ENCODE assay signal across 21 cellular contexts in the genomic region with DNA sequence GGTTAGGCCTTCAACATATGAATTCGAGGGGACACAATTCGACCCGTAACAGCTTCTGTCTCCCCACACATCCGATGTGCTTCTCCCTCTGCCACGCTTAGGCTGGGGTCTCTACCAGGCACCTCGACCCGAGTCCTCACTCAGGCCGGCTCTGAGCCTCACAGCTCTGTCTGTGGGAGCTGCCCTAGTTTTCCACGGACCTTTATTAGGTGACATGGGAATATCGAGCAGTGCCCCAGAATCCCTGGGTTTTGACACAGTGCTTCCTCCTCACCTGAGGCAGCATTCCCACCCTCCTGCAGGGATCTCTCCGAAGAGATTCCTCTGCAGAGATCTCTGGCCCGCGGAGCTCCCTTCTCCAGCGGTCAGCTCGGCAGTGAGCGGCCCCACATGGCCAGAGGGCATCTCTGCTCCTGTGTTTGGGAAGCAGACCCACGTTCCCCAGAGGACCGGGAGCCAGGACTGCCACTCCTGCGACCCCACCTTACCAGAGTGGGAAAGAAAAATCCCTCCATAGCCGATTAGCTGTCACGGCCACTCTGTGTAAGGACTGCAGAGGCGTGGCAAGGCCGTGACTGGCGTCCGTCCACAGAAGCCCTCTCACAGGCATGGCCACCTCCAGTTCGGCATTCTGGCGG. TPM values are rescaled to one million over a fixed set of nuclear protein-coding genes. Genes with fewer than 3 reads are reported as not detected.
A peak's percentile ranks its signal among the peaks of the same experiment; 100 is the strongest.
DNase-seq lines count a peak whose midpoint lies in the region; ATAC-seq, FAIRE-seq and TF ChIP-seq lines count a peak whose summit lies in the region.
"Had no signal": no experiment of that assay in that cellular context is flagged by ENCODE, and none has a peak within 500 bp of the region (broad histone marks: within the 10 kb centered on the region; RNA-seq: fewer than 3 reads in every experiment).

No MANE protein-coding gene starts in this region.

- intact Hi-C loops in HepG2 (cut with micrococcal nuclease; ENCODE audit: unreplicated experiment), result loop anchor here (2.0 kb wide), 1 partner anchor 25 kb away; no protein-coding TSS in a partner anchor
- intact Hi-C loops in right lobe of liver (cut with DNase I), result loop anchor here (5.0 kb wide), 2 partner anchors 50 to 55 kb away; no protein-coding TSS in a partner anchor

- no peak overlapping the region for H3K27ac Mint-ChIP-seq in endodermal cell
- H3K27ac Mint-ChIP-seq: HFFc6 had no signal

- FAIRE-seq in HepG2 (lab: Jason Lieb, UNC), result no peak
- FAIRE-seq: D721Med, H54 had no signal

- no peak overlapping the region for H3K4me3 Mint-ChIP-seq in endodermal cell
- H3K4me3 Mint-ChIP-seq: HFFc6 had no signal

- TF ChIP-seq RAD21 in HepG2 (CRISPR knock-in tag; IDR thresholded peaks at IDR 0.05), result no peak

- no peaks in the 10 kb centered on the region for H3K79me2 ChIP-seq in HepG2 (ENCODE audit: insufficient read depth, low read length)
- no peaks in the 10 kb centered on the region for H3K79me2 ChIP-seq in osteoblast (ENCODE audit: insufficient read depth, low read length)

- BruUV-seq in HepG2 (replicated peaks; lab: Mats Ljungman, UMichigan), result no TSS peak

- H3K36me3 ChIP-seq in HepG2 (replicated peaks in 1 of 2; ENCODE audit: control insufficient read depth in 1 of 2, insufficient read depth in 2 of 2, low read length in 2 of 2) (no peaks in the 10 kb centered on the region; a peak in 1 of 5 replicates), right lobe of liver (no peaks in the 10 kb centered on the region), endodermal cell (ENCODE audit: control insufficient read depth, insufficient read depth, low read length) (peaks cover 7% of the 10 kb centered on the region), osteoblast (ENCODE audit: insufficient read depth, low read length) (no peaks in the 10 kb centered on the region)

- H4K20me1 ChIP-seq in HepG2 (ENCODE audit: insufficient read depth, low read length) (no peaks in the 10 kb centered on the region), osteoblast (ENCODE audit: insufficient read depth, low read length) (no peaks in the 10 kb centered on the region)

- peak overlapping the region; percentile 93 for H3K4me2 ChIP-seq in HepG2 (ENCODE audit: low read depth, low read length)
- H3K4me2 ChIP-seq in osteoblast (ENCODE audit: insufficient read depth, low read length), result no peak overlapping the region
- H3K4me2 ChIP-seq: BLaER1 treated with 17β-estradiol and CSF1 and Interleukin-3, amounts not matched to agents 10 nM and 100 nM; KMS-11 had no signal

- H3K9ac ChIP-seq in HepG2 (ENCODE audit: insufficient read depth, low read depth, low read length) (no peak overlapping the region; the same call in 1 of the 2 replicates), endodermal cell (ENCODE audit: extremely low read depth, low read length, poor library complexity, severe bottlenecking) (no peak overlapping the region)
- H3K9ac ChIP-seq: KMS-11 had no signal

- ATAC-seq in HepG2, result no peak
- ATAC-seq in right lobe of liver, result no peak
- ATAC-seq in GM21423 (IDR thresholded peaks at IDR 0.05; ENCODE audit: unreplicated experiment), result no peak
- ATAC-seq: PC-3 had no signal

- peaks cover 27% of the 10 kb centered on the region for H3K27me3 Mint-ChIP-seq in endodermal cell (ENCODE audit: insufficient read depth)
- H3K27me3 Mint-ChIP-seq: CD8-positive, alpha-beta memory T cell had no signal

- H3K27ac ChIP-seq in HepG2 (ENCODE audit: extremely low read length, insufficient read depth, low read length), result no peak overlapping the region
- no peak overlapping the region for H3K27ac ChIP-seq in right lobe of liver
- no peak overlapping the region for H3K27ac ChIP-seq in endodermal cell (ENCODE audit: low read depth, low read length)
- H3K27ac ChIP-seq in osteoblast (ENCODE audit: low read depth, low read length), result no peak overlapping the region
- H3K27ac ChIP-seq: BLaER1 treated with 17β-estradiol and CSF1 and Interleukin-3, amounts not matched to agents 10 nM and 100 nM; KMS-11 had no signal

- POLR2A ChIA-PET in HepG2 (lab: Yijun Ruan, JAX), result interaction anchor here (1.1 to 3.1 kb wide), 3 partner anchors 21 to 55 kb away, joined by 3 to 59 read pairs (median 8); partner anchors contain the start of gene ZBTB42

- H2AFZ ChIP-seq in HepG2 (ENCODE audit: low read length) (no peak overlapping the region), osteoblast (ENCODE audit: low read length) (no peak overlapping the region)

- TF ChIP-seq CTCF in HepG2 (CRISPR knock-in tag; IDR thresholded peaks at IDR 0.05) (no peak), right lobe of liver (IDR thresholded peaks at IDR 0.05) (no peak), endodermal cell (conservative IDR thresholded peaks at IDR 0.05) (no peak), osteoblast (IDR thresholded peaks at IDR 0.05; ENCODE audit: extremely low read depth, low read depth, low read length) (no peak)

- H3K4me1 ChIP-seq in HepG2 (ENCODE audit: insufficient read depth, low read length) (peaks cover 38% of the 10 kb centered on the region), right lobe of liver (peaks cover 0 to 5% (median 4%) of the 10 kb centered on the region in 4 donors), endodermal cell (ENCODE audit: control insufficient read depth, insufficient read depth, low read length) (no peaks in the 10 kb centered on the region), osteoblast (ENCODE audit: insufficient read depth, low read length) (peaks cover 4% of the 10 kb centered on the region)

- DNase-seq in HepG2 (ENCODE audit: low spot score) (no peak), right lobe of liver (no peak), endodermal cell (peak; percentile 38), osteoblast (ENCODE audit: insufficient read length, low spot score, missing footprints) (peak; percentile 49), NK-92 (lab: John Stamatoyannopoulos, UW; ENCODE audit: unreplicated experiment) (no peak), DMS53 treated with DMSO at 0.1 percent for 48 hours (lab: John Stamatoyannopoulos, UW; ENCODE audit: unreplicated experiment) (no peak)
- DNase-seq: CD8-positive, alpha-beta memory T cell; DMS79; HFFc6; NCI-H1417 treated with DMSO at 0.1 percent for 48 hours; NCI-H187 treated with DMSO at 0.1 percent for 48 hours; NCI-H2227 treated with DMSO at 0.1 percent for 48 hours; NCI-H510A treated with DMSO at 0.1 percent for 48 hours; NCI-H774; PC-3; RPMI8226 had no signal

- H3K4me3 ChIP-seq in HepG2 (replicated peaks in 1 of 3; ENCODE audit: insufficient read depth in 1 of 3, low read depth in 2 of 3, low read length in 3 of 3) (no peak overlapping the region), right lobe of liver (no peak overlapping the region), endodermal cell (ENCODE audit: low read length) (no peak overlapping the region), osteoblast (ENCODE audit: insufficient read depth, low read length) (no peak overlapping the region)
- H3K4me3 ChIP-seq: BLaER1 treated with 17β-estradiol and CSF1 and Interleukin-3, amounts not matched to agents 10 nM and 100 nM had no signal

- H3K9me3 ChIP-seq in HepG2 (ENCODE audit: low read length) (no peaks in the 10 kb centered on the region), right lobe of liver (no peaks in the 10 kb centered on the region), endodermal cell (ENCODE audit: control insufficient read depth, low read length) (no peaks in the 10 kb centered on the region), osteoblast (ENCODE audit: low read depth, low read length) (no peaks in the 10 kb centered on the region)

- WGBS in HepG2 (ENCODE audit: low lambda C conversion rate), result 64% methylated on average over 11 of the region's 27 CpGs
- WGBS in right lobe of liver (ENCODE audit: insufficient coverage, low coverage, low lambda C conversion rate, missing lambda C conversion rate), result 85% methylated on average over 10 of the region's 27 CpGs
- WGBS in endodermal cell (ENCODE audit: insufficient coverage in 1 of 2, insufficient read length in 1 of 2), 2 experiments, result 82 to 89% methylated on average over 11 to 27 of the region's 27 CpGs

- H3K27me3 ChIP-seq in HepG2 (ENCODE audit: control insufficient read depth in 1 of 2, insufficient read depth in 2 of 2, low read length in 2 of 2) (no peaks in the 10 kb centered on the region), right lobe of liver (no peaks in the 10 kb centered on the region), endodermal cell (ENCODE audit: control insufficient read depth, insufficient read depth, low read length, poor library complexity, severe bottlenecking) (peaks cover 17% of the 10 kb centered on the region), osteoblast (ENCODE audit: insufficient read depth, low read length) (no peaks in the 10 kb centered on the region)

- in situ Hi-C loops in HepG2 (cut with HindIII; ENCODE audit: extremely low pct_ligation_motif_present, low pct_unique_long_range_greater_than_20kb), result loop anchor here (5.0 to 10.0 kb wide), 2 partner anchors 55 to 167 kb away; no protein-coding TSS in a partner anchor

- H3K36me3 Mint-ChIP-seq in endodermal cell (ENCODE audit: low read depth), result peaks cover 5% of the 10 kb centered on the region

- no peak for TF ChIP-seq EP300 in HepG2 (IDR thresholded peaks at IDR 0.05; ENCODE audit: low read depth in 2 of 2, low read length in 2 of 2)
- TF ChIP-seq EP300 in HepG2 (CRISPR knock-in tag; IDR thresholded peaks at IDR 0.05; ENCODE audit: borderline replicate concordance), result no peak

- peaks cover 1% of the 10 kb centered on the region for H3K4me1 Mint-ChIP-seq in endodermal cell

- H3K9me3 Mint-ChIP-seq in endodermal cell, result peaks cover 9% of the 10 kb centered on the region
- H3K9me3 Mint-ChIP-seq: CD8-positive, alpha-beta memory T cell had no signal

- CTCF ChIA-PET in HepG2 (lab: Yijun Ruan, JAX; ENCODE audit: low intra/inter-chr PET ratio, low total read pairs), result no interaction called here

- TF ChIP-seq POLR2A in HepG2 (IDR thresholded peaks at IDR 0.05; ENCODE audit: insufficient read depth in 1 of 2, low read depth in 2 of 2, low read length in 2 of 2), result no peak
- TF ChIP-seq POLR2A in right lobe of liver (IDR thresholded peaks at IDR 0.05), result no peak

RNA-seq across cellular contexts. Expression of gene ZBTB42, which starts 21.2 kb away (rescaled TPM):
- total RNA-seq in HepG2 (2016; rRNA removed; fragmentation: Illumina TruSeq; extraction: Trizol) (3.2 and 4.2 TPM in 2 replicates), right lobe of liver (10 to 100 TPM in 2 of 6 experiments, 1 to 10 TPM in 4; 2.2 to 13.7 (median 3.6) TPM), endodermal cell (1 to 10 TPM; 7.7 to 8.4 TPM), osteoblast (2.9 TPM in 2 replicates)
- total RNA-seq in HepG2 (2016; cell fraction: cytosol; rRNA removed; fragmentation: Illumina TruSeq; extraction: Trizol; ENCODE audit: low read depth), result 1.2 and 1.6 TPM in 2 replicates
- total RNA-seq in HepG2 (2016; cell fraction: insoluble cytoplasmic fraction; rRNA removed; fragmentation: Illumina TruSeq; extraction: Trizol), result 2.4 and 3.9 TPM in 2 replicates
- total RNA-seq in HepG2 (2016; cell fraction: membrane; rRNA removed; fragmentation: Illumina TruSeq; extraction: Trizol), result 4.3 and 4.4 TPM in 2 replicates
- total RNA-seq in HepG2 (2016; cell fraction: nucleus; rRNA removed; fragmentation: Illumina TruSeq; extraction: Trizol), result 3.6 and 4.2 TPM in 2 replicates
- 2.8 and 4.0 TPM in 2 replicates for polyA plus RNA-seq in HepG2 (2011; rRNA removed)
- polyA plus RNA-seq in HepG2 (2011; cell fraction: cytosol; rRNA removed), result 3.7 and 4.3 TPM in 2 replicates
- polyA plus RNA-seq in HepG2 (2011; cell fraction: nucleus; rRNA removed), result 7.2 and 7.5 TPM in 2 replicates
- polyA plus RNA-seq in HepG2 (2012), result 3.6 and 4.3 TPM in 2 replicates
- polyA plus RNA-seq in HepG2 (2016; cell fraction: cytosol; fragmentation: Illumina TruSeq; extraction: Trizol; ENCODE audit: low read depth), result 1.0 and 1.1 TPM in 2 replicates
- 2.3 and 2.7 TPM in 2 replicates for polyA plus RNA-seq in HepG2 (2016; cell fraction: insoluble cytoplasmic fraction; fragmentation: Illumina TruSeq; extraction: Trizol; ENCODE audit: low read depth)
- polyA plus RNA-seq in HepG2 (2016; cell fraction: membrane; fragmentation: Illumina TruSeq; extraction: Trizol; ENCODE audit: low read depth), result 3.4 and 3.5 TPM in 2 replicates
- polyA plus RNA-seq in HepG2 (2016; cell fraction: nucleus; fragmentation: Illumina TruSeq; extraction: Trizol; ENCODE audit: insufficient read depth, low read depth), result 2.8 and 3.1 TPM in 2 replicates
- polyA minus RNA-seq in HepG2 (2011; rRNA and poly(A)+ RNA removed; ENCODE audit: low replicate concordance), result 6.6 and 17.0 TPM in 2 replicates
- polyA minus RNA-seq in HepG2 (2011; cell fraction: cytosol; rRNA and poly(A)+ RNA removed), result 6.2 and 8.1 TPM in 2 replicates
- polyA minus RNA-seq in HepG2 (2011; cell fraction: nucleus; rRNA and poly(A)+ RNA removed), result 8.2 TPM in 2 replicates
- polyA plus RNA-seq in endodermal cell (2013, experiment 1 of 2), result 2.4 TPM
- 2.6 TPM for polyA plus RNA-seq in endodermal cell (2013, experiment 2 of 2)

RNA-seq across cellular contexts. Expression of gene AKT1, which starts 26.5 kb away (rescaled TPM):
- total RNA-seq in HepG2 (2016; rRNA removed; fragmentation: Illumina TruSeq; extraction: Trizol) (85.7 and 96.2 TPM in 2 replicates), right lobe of liver (10 to 100 TPM; 66.7 to 92.1 (median 83.9) TPM), endodermal cell (100 to 1,000 TPM; 133 to 152 TPM), osteoblast (156 and 188 TPM in 2 replicates)
- total RNA-seq in HepG2 (2016; cell fraction: cytosol; rRNA removed; fragmentation: Illumina TruSeq; extraction: Trizol; ENCODE audit: low read depth), result 66.8 and 84.2 TPM in 2 replicates
- 76.8 and 97.9 TPM in 2 replicates for total RNA-seq in HepG2 (2016; cell fraction: insoluble cytoplasmic fraction; rRNA removed; fragmentation: Illumina TruSeq; extraction: Trizol)
- 171 and 190 TPM in 2 replicates for total RNA-seq in HepG2 (2016; cell fraction: membrane; rRNA removed; fragmentation: Illumina TruSeq; extraction: Trizol)
- 48.2 and 57.1 TPM in 2 replicates for total RNA-seq in HepG2 (2016; cell fraction: nucleus; rRNA removed; fragmentation: Illumina TruSeq; extraction: Trizol)
- polyA plus RNA-seq in HepG2 (2011; rRNA removed), result 116 and 135 TPM in 2 replicates
- 114 and 136 TPM in 2 replicates for polyA plus RNA-seq in HepG2 (2011; cell fraction: cytosol; rRNA removed)
- polyA plus RNA-seq in HepG2 (2011; cell fraction: nucleus; rRNA removed), result 362 and 435 TPM in 2 replicates
- polyA plus RNA-seq in HepG2 (2012), result 58.6 and 80.7 TPM in 2 replicates
- polyA plus RNA-seq in HepG2 (2016; cell fraction: cytosol; fragmentation: Illumina TruSeq; extraction: Trizol; ENCODE audit: low read depth), result 81.6 and 107 TPM in 2 replicates
- polyA plus RNA-seq in HepG2 (2016; cell fraction: insoluble cytoplasmic fraction; fragmentation: Illumina TruSeq; extraction: Trizol; ENCODE audit: low read depth), result 105 and 119 TPM in 2 replicates
- polyA plus RNA-seq in HepG2 (2016; cell fraction: membrane; fragmentation: Illumina TruSeq; extraction: Trizol; ENCODE audit: low read depth), result 182 and 194 TPM in 2 replicates
- polyA plus RNA-seq in HepG2 (2016; cell fraction: nucleus; fragmentation: Illumina TruSeq; extraction: Trizol; ENCODE audit: insufficient read depth, low read depth), result 146 and 159 TPM in 2 replicates
- polyA minus RNA-seq in HepG2 (2011; rRNA and poly(A)+ RNA removed; ENCODE audit: low replicate concordance), result 159 and 183 TPM in 2 replicates
- 76.1 and 78.3 TPM in 2 replicates for polyA minus RNA-seq in HepG2 (2011; cell fraction: cytosol; rRNA and poly(A)+ RNA removed)
- 46.7 and 48.0 TPM in 2 replicates for polyA minus RNA-seq in HepG2 (2011; cell fraction: nucleus; rRNA and poly(A)+ RNA removed)
- 103 TPM for polyA plus RNA-seq in endodermal cell (2013, experiment 1 of 2)
- 95.5 TPM for polyA plus RNA-seq in endodermal cell (2013, experiment 2 of 2)

RNA-seq across cellular contexts. Expression of gene CEP170B, which starts 43.0 kb away (rescaled TPM):
- total RNA-seq in HepG2 (2016; rRNA removed; fragmentation: Illumina TruSeq; extraction: Trizol) (4.4 and 8.8 TPM in 2 replicates), right lobe of liver (10 to 100 TPM; 13.2 to 22.4 (median 16.8) TPM), endodermal cell (10 to 100 TPM; 38.9 to 43.1 TPM), osteoblast (17.1 and 21.0 TPM in 2 replicates)
- 1.9 and 3.8 TPM in 2 replicates for total RNA-seq in HepG2 (2016; cell fraction: cytosol; rRNA removed; fragmentation: Illumina TruSeq; extraction: Trizol; ENCODE audit: low read depth)
- total RNA-seq in HepG2 (2016; cell fraction: insoluble cytoplasmic fraction; rRNA removed; fragmentation: Illumina TruSeq; extraction: Trizol), result 3.5 and 8.9 TPM in 2 replicates
- 2.8 and 3.2 TPM in 2 replicates for total RNA-seq in HepG2 (2016; cell fraction: membrane; rRNA removed; fragmentation: Illumina TruSeq; extraction: Trizol)
- 7.2 and 8.8 TPM in 2 replicates for total RNA-seq in HepG2 (2016; cell fraction: nucleus; rRNA removed; fragmentation: Illumina TruSeq; extraction: Trizol)
- polyA plus RNA-seq in HepG2 (2011; rRNA removed), result 4.3 and 6.2 TPM in 2 replicates
- 3.5 and 4.9 TPM in 2 replicates for polyA plus RNA-seq in HepG2 (2011; cell fraction: cytosol; rRNA removed)
- 25.2 and 37.7 TPM in 2 replicates for polyA plus RNA-seq in HepG2 (2011; cell fraction: nucleus; rRNA removed)
- polyA plus RNA-seq in HepG2 (2012), result 7.4 and 10.5 TPM in 2 replicates
- 0.50 and 0.58 TPM in 2 replicates for polyA plus RNA-seq in HepG2 (2016; cell fraction: cytosol; fragmentation: Illumina TruSeq; extraction: Trizol; ENCODE audit: low read depth)
- 4.9 and 7.1 TPM in 2 replicates for polyA plus RNA-seq in HepG2 (2016; cell fraction: insoluble cytoplasmic fraction; fragmentation: Illumina TruSeq; extraction: Trizol; ENCODE audit: low read depth)
- polyA plus RNA-seq in HepG2 (2016; cell fraction: membrane; fragmentation: Illumina TruSeq; extraction: Trizol; ENCODE audit: low read depth), result 1.8 and 2.2 TPM in 2 replicates
- 43.8 and 50.2 TPM in 2 replicates for polyA plus RNA-seq in HepG2 (2016; cell fraction: nucleus; fragmentation: Illumina TruSeq; extraction: Trizol; ENCODE audit: insufficient read depth, low read depth)
- 6.4 and 7.9 TPM in 2 replicates for polyA minus RNA-seq in HepG2 (2011; rRNA and poly(A)+ RNA removed; ENCODE audit: low replicate concordance)
- 4.6 and 7.0 TPM in 2 replicates for polyA minus RNA-seq in HepG2 (2011; cell fraction: cytosol; rRNA and poly(A)+ RNA removed)
- 4.1 and 5.7 TPM in 2 replicates for polyA minus RNA-seq in HepG2 (2011; cell fraction: nucleus; rRNA and poly(A)+ RNA removed)
- polyA plus RNA-seq in endodermal cell (2013, experiment 1 of 2), result 13.9 TPM
- 15.1 TPM for polyA plus RNA-seq in endodermal cell (2013, experiment 2 of 2)
- polyA plus RNA-seq: CD8-positive, alpha-beta memory T cell had no signal

Comparison
In these comparisons a context has a peak if more than half of its experiments do, and no peak if none do; other contexts are left out.
1. DNase-seq: peak in endodermal cell (single experiment) and osteoblast (single experiment); none in HepG2 (single experiment), right lobe of liver (0 of 3), NK-92 (single experiment) and DMS53 treated with DMSO at 0.1 percent for 48 hours (single experiment).